In genomic region chr14:91021991-91022621, GRCh38 we compare ENCODE assay signal across 8 cellular contexts. TPM values are rescaled to one million over a fixed set of nuclear protein-coding genes. Genes with fewer than 3 reads are reported as not detected.
DNase-seq lines count a peak whose midpoint lies in the region; ATAC-seq, FAIRE-seq and TF ChIP-seq lines count a peak whose summit lies in the region.

No MANE protein-coding gene starts in this region.

- no peaks in the 10 kb centered on the region for H3K9me3 ChIP-seq in CD4-positive, CD25-positive, alpha-beta regulatory T cell (ENCODE audit: control insufficient read depth in 2 of 2, low read length in 2 of 2)
- H3K9me3 ChIP-seq in kidney (ENCODE audit: control insufficient read depth in 1 of 2, low read length in 2 of 2), result no peaks in the 10 kb centered on the region

- intact Hi-C loops in kidney (cut with DNase I), result no loop called here

- H3K4me3 ChIP-seq in CD4-positive, CD25-positive, alpha-beta regulatory T cell (ENCODE audit: low read depth, low read length), result peak overlapping the region; percentile 82
- peak overlapping the region; percentile 56 to 59 for H3K4me3 ChIP-seq in kidney (ENCODE audit: low read length in 2 of 2)

- H3K4me1 Mint-ChIP-seq in CD4-positive, CD25-positive, alpha-beta regulatory T cell, result peaks cover 44 to 80% (median 58%) of the 10 kb centered on the region in 4 donors
- no peaks in the 10 kb centered on the region for H3K4me1 Mint-ChIP-seq in nephron progenitor cell

- H3K4me1 ChIP-seq in CD4-positive, CD25-positive, alpha-beta regulatory T cell (ENCODE audit: control insufficient read depth, insufficient read depth, low read length, poor library complexity, severe bottlenecking), result peaks cover 32% of the 10 kb centered on the region
- peaks cover 2 to 4% of the 10 kb centered on the region in 2 donors for H3K4me1 ChIP-seq in kidney (ENCODE audit: control insufficient read depth in 1 of 2, insufficient read depth in 1 of 2, low read depth in 1 of 2, low read length in 2 of 2)

- FAIRE-seq in kidney (lab: Jason Lieb, UNC), result no peak

- peaks cover 4% of the 10 kb centered on the region for H3K36me3 ChIP-seq in CD4-positive, CD25-positive, alpha-beta regulatory T cell (ENCODE audit: control insufficient read depth, insufficient read depth, low read length)
- no peaks in the 10 kb centered on the region for H3K36me3 ChIP-seq in kidney (ENCODE audit: control insufficient read depth in 1 of 2, insufficient read depth in 2 of 2, low read length in 2 of 2)

- H3K27me3 ChIP-seq in CD4-positive, CD25-positive, alpha-beta regulatory T cell (ENCODE audit: control insufficient read depth, insufficient read depth, low read length), result no peaks in the 10 kb centered on the region

- no peaks in the 10 kb centered on the region for H3K27me3 Mint-ChIP-seq in CD4-positive, CD25-positive, alpha-beta regulatory T cell
- peaks cover 4% of the 10 kb centered on the region for H3K27me3 Mint-ChIP-seq in nephron progenitor cell (ENCODE audit: low read depth, poor library complexity)

- TF ChIP-seq CTCF in kidney (IDR thresholded peaks at IDR 0.05; ENCODE audit: borderline replicate concordance, extremely low read depth, insufficient read depth), result no peak
- no peak for TF ChIP-seq CTCF in nephron progenitor cell (IDR thresholded peaks at IDR 0.05)

- DNase-seq in CD4-positive, CD25-positive, alpha-beta regulatory T cell, result no peak
- peak; percentile 15 for DNase-seq in HS-5 (ENCODE audit: low read depth)
- DNase-seq in kidney, result no peak
- DNase-seq in pons (ENCODE audit: low spot score), result no peak
- DNase-seq in NCI-H1105 treated with DMSO at 0.1 percent for 48 hours (lab: John Stamatoyannopoulos, UW), result no peak
- DNase-seq in cerebellar cortex (ENCODE audit: low spot score), result no peak
- no peak for DNase-seq in nephron progenitor cell

- H3K9ac ChIP-seq in kidney (ENCODE audit: low read length in 2 of 2), result peak overlapping the region in 1 of 2 donors; percentile 5

- peaks cover 10% of the 10 kb centered on the region for H3K36me3 Mint-ChIP-seq in CD4-positive, CD25-positive, alpha-beta regulatory T cell
- H3K36me3 Mint-ChIP-seq in nephron progenitor cell (ENCODE audit: low read depth), result no peaks in the 10 kb centered on the region

- peak overlapping the region; percentile 80 to 93 (median 86) for H3K4me3 Mint-ChIP-seq in CD4-positive, CD25-positive, alpha-beta regulatory T cell
- no peak overlapping the region for H3K4me3 Mint-ChIP-seq in nephron progenitor cell

- peak overlapping the region; percentile 88 for H3K27ac ChIP-seq in CD4-positive, CD25-positive, alpha-beta regulatory T cell (ENCODE audit: insufficient read depth, low read length, poor library complexity, severe bottlenecking)
- no peak overlapping the region for H3K27ac ChIP-seq in kidney (ENCODE audit: low read depth in 2 of 2, low read length in 2 of 2)

- H3K9me3 Mint-ChIP-seq in CD4-positive, CD25-positive, alpha-beta regulatory T cell, result peaks cover 0 to 1% (median 0%) of the 10 kb centered on the region in 7 donors
- no peaks in the 10 kb centered on the region for H3K9me3 Mint-ChIP-seq in nephron progenitor cell

- peak; percentile 37 to 60 for ATAC-seq in CD4-positive, CD25-positive, alpha-beta regulatory T cell (ENCODE audit: low read depth in 2 of 2)
- ATAC-seq in GM21367 (IDR thresholded peaks at IDR 0.05; ENCODE audit: unreplicated experiment), result peak; percentile 40

- H3K27ac Mint-ChIP-seq in CD4-positive, CD25-positive, alpha-beta regulatory T cell, result peak overlapping the region; percentile 90 to 98 (median 92)
- H3K27ac Mint-ChIP-seq in nephron progenitor cell, result no peak overlapping the region

RNA-seq across cellular contexts. Expression of gene RPS6KA5, which starts 38.3 kb away (rescaled TPM):
- 38.2 TPM for total RNA-seq in CD4-positive, CD25-positive, alpha-beta regulatory T cell
- 10 to 100 TPM; 20.9 to 29.1 (median 24.6) TPM for polyA plus RNA-seq in CD4-positive, CD25-positive, alpha-beta regulatory T cell
- 9.4 TPM for total RNA-seq in kidney
- polyA plus RNA-seq in kidney (ENCODE audit: insufficient read depth, low read depth, low replicate concordance), result 0.95 TPM
